31 cellular contexts compared by ENCODE assay signal in genomic region chr2:98717625-98718024, GRCh38. TPM values are rescaled to one million over a fixed set of nuclear protein-coding genes. Genes with fewer than 3 reads are reported as not detected.
A peak's percentile ranks its signal among the peaks of the same experiment; 100 is the strongest.
DNase-seq lines count a peak whose midpoint lies in the region; ATAC-seq lines count a peak whose summit lies in the region.
"Had no signal": no experiment of that assay in that cellular context is flagged by ENCODE, and none has a peak within 500 bp of the region (broad histone marks: within the 10 kb centered on the region; RNA-seq: fewer than 3 reads in every experiment).

No MANE protein-coding gene starts in this region.

- H3K4me3 Mint-ChIP-seq in activated naive CD4-positive, alpha-beta T cell treated with anti-CD3 and anti-CD28 coated beads, Interleukin-2, amount 10 ng/mL, durations not matched to agents 7 days and 5 days, result no peak overlapping the region
- no peak overlapping the region for H3K4me3 Mint-ChIP-seq in CD8-positive, alpha-beta memory T cell
- peak overlapping the region in 6 of 10 donors; percentile 30 to 69 (median 60) for H3K4me3 Mint-ChIP-seq in naive thymus-derived CD4-positive, alpha-beta T cell
- H3K4me3 Mint-ChIP-seq: activated CD8-positive, alpha-beta memory T cell treated with anti-CD3 and anti-CD28 coated beads, Interleukin-2, amount 10 ng/mL, durations not matched to agents 7 days and 5 days; dendritic cell treated with granulocyte-macrophage colony-stimulating factor and Interleukin-4, amounts not matched to agents 40 ng/mL and 50 ng/mL, for 4 days; naive B cell had no signal

- peak overlapping the region; percentile 80 for H3K27ac Mint-ChIP-seq in activated naive CD4-positive, alpha-beta T cell treated with anti-CD3 and anti-CD28 coated beads, Interleukin-2, amount 10 ng/mL, durations not matched to agents 7 days and 5 days
- peak overlapping the region in 7 of 8 donors; percentile 70 to 94 (median 84) for H3K27ac Mint-ChIP-seq in CD8-positive, alpha-beta memory T cell
- H3K27ac Mint-ChIP-seq in activated naive CD4-positive, alpha-beta T cell treated with anti-CD3 and anti-CD28 coated beads, Interleukin-2, amount 50 U/mL, for 72 hours, result peak overlapping the region; percentile 72 to 86
- peak overlapping the region in 8 of 9 donors; percentile 81 to 93 (median 90) for H3K27ac Mint-ChIP-seq in naive thymus-derived CD4-positive, alpha-beta T cell

- peaks cover 7% of the 10 kb centered on the region for H3K9me3 ChIP-seq in CD8-positive, alpha-beta memory T cell (ENCODE audit: low read length)
- H3K9me3 ChIP-seq in naive thymus-derived CD4-positive, alpha-beta T cell (ENCODE audit: control insufficient read depth in 2 of 3, low read length in 3 of 3), result peaks cover 0 to 17% (median 0%) of the 10 kb centered on the region in 3 experiments
- H3K9me3 ChIP-seq: transverse colon had no signal

- H3K36me3 Mint-ChIP-seq in activated naive CD4-positive, alpha-beta T cell treated with anti-CD3 and anti-CD28 coated beads, Interleukin-2, amount 10 ng/mL, durations not matched to agents 7 days and 5 days, result peaks cover 68% of the 10 kb centered on the region
- peaks cover 32 to 67% (median 35%) of the 10 kb centered on the region in 3 donors for H3K36me3 Mint-ChIP-seq in CD8-positive, alpha-beta memory T cell
- peaks cover 14 to 50% of the 10 kb centered on the region in 2 donors for H3K36me3 Mint-ChIP-seq in activated naive CD4-positive, alpha-beta T cell treated with anti-CD3 and anti-CD28 coated beads, Interleukin-2, amount 50 U/mL, for 72 hours
- H3K36me3 Mint-ChIP-seq in naive thymus-derived CD4-positive, alpha-beta T cell, result peaks cover 11 to 55% (median 50%) of the 10 kb centered on the region in 5 donors

- H3K36me3 ChIP-seq in CD8-positive, alpha-beta memory T cell (ENCODE audit: insufficient read depth, low read length), result peaks cover 21% of the 10 kb centered on the region
- peaks cover 4 to 36% (median 15%) of the 10 kb centered on the region in 3 experiments for H3K36me3 ChIP-seq in naive thymus-derived CD4-positive, alpha-beta T cell (ENCODE audit: control insufficient read depth in 2 of 3, insufficient read depth in 3 of 3, low read length in 3 of 3)
- H3K36me3 ChIP-seq: sigmoid colon, WERI-Rb-1 had no signal

- H3K27me3 Mint-ChIP-seq in activated naive CD4-positive, alpha-beta T cell treated with anti-CD3 and anti-CD28 coated beads, Interleukin-2, amount 10 ng/mL, durations not matched to agents 7 days and 5 days, result no peaks in the 10 kb centered on the region
- H3K27me3 Mint-ChIP-seq in CD8-positive, alpha-beta memory T cell, result no peaks in the 10 kb centered on the region
- H3K27me3 Mint-ChIP-seq in naive thymus-derived CD4-positive, alpha-beta T cell, result no peaks in the 10 kb centered on the region
- H3K27me3 Mint-ChIP-seq: activated CD8-positive, alpha-beta memory T cell treated with anti-CD3 and anti-CD28 coated beads, Interleukin-2, amount 10 ng/mL, durations not matched to agents 7 days and 5 days; dendritic cell treated with granulocyte-macrophage colony-stimulating factor and Interleukin-4, amounts not matched to agents 40 ng/mL and 50 ng/mL, for 4 days; naive B cell had no signal

- POLR2A ChIA-PET in CD8-positive, alpha-beta memory T cell (lab: Charles Lee), result interaction anchor here (0.7 kb wide), 1 partner anchor 24 kb away, joined by 5 read pairs; no protein-coding TSS in a partner anchor
- POLR2A ChIA-PET in naive thymus-derived CD4-positive, alpha-beta T cell (lab: Charles Lee), result interaction anchor here (0.9 to 28.9 kb wide), 6 partner anchors 8 to 56 kb away, joined by 3 to 604 read pairs (median 52); partner anchors contain the start of gene MGAT4A

- no peaks in the 10 kb centered on the region for H3K27me3 ChIP-seq in CD8-positive, alpha-beta memory T cell (ENCODE audit: insufficient read depth, low read length, poor library complexity, severe bottlenecking)
- H3K27me3 ChIP-seq in naive thymus-derived CD4-positive, alpha-beta T cell (ENCODE audit: control insufficient read depth in 2 of 2, insufficient read depth in 2 of 2, low read length in 2 of 2), result no peaks in the 10 kb centered on the region
- H3K27me3 ChIP-seq: BLaER1, esophagus muscularis mucosa, sigmoid colon, transverse colon had no signal

- DNase-seq in activated naive CD4-positive, alpha-beta T cell treated with anti-CD3 and anti-CD28 coated beads, Interleukin-2, amount 10 ng/mL, durations not matched to agents 7 days and 5 days, result no peak
- no peak for DNase-seq in activated naive CD4-positive, alpha-beta T cell (lab: John Stamatoyannopoulos, UW)
- no peak for DNase-seq in CD8-positive, alpha-beta memory T cell
- DNase-seq in activated naive CD4-positive, alpha-beta T cell treated with anti-CD3 and anti-CD28 coated beads, Interleukin-2, amount 50 U/mL, for 72 hours (ENCODE audit: low spot score in 2 of 2), result no peak
- DNase-seq in naive thymus-derived CD4-positive, alpha-beta T cell, result no peak
- no peak for DNase-seq in NCI-H187 treated with DMSO at 0.1 percent for 48 hours (lab: John Stamatoyannopoulos, UW)
- DNase-seq: activated CD4-positive, alpha-beta T cell treated with anti-CD3 and anti-CD28 coated beads for 48 hours; activated CD8-positive, alpha-beta memory T cell treated with anti-CD3 and anti-CD28 coated beads, Interleukin-2, amount 10 ng/mL, durations not matched to agents 7 days and 5 days; central memory CD4-positive, alpha-beta T cell; DMS79; HCEC 1CT; midbrain; MM.1S; naive B cell; NCI-H2081; NCI-H226; NCI-H526 treated with DMSO at 0.1 percent for 48 hours; occipital lobe; PC-3; psoas muscle; sigmoid colon; stimulated activated CD4-positive, alpha-beta T cell treated with anti-CD3 and anti-CD28 coated beads, Interleukin-12 subunit alpha, Interleukin-12 subunit beta, amount 100 ng/mL, for 4 hours; stimulated activated CD4-positive, alpha-beta T cell treated with anti-CD3 and anti-CD28 coated beads, Interleukin-2, amount 100 ng/mL, for 48 hours; T1000; transverse colon; WERI-Rb-1 had no signal

- peaks cover 9% of the 10 kb centered on the region for H3K9me3 Mint-ChIP-seq in activated naive CD4-positive, alpha-beta T cell treated with anti-CD3 and anti-CD28 coated beads, Interleukin-2, amount 10 ng/mL, durations not matched to agents 7 days and 5 days
- peaks cover 0 to 17% (median 6%) of the 10 kb centered on the region in 5 donors for H3K9me3 Mint-ChIP-seq in CD8-positive, alpha-beta memory T cell
- H3K9me3 Mint-ChIP-seq in activated naive CD4-positive, alpha-beta T cell treated with anti-CD3 and anti-CD28 coated beads, Interleukin-2, amount 50 U/mL, for 72 hours, result peaks cover 0 to 5% of the 10 kb centered on the region in 2 donors
- peaks cover 1 to 38% (median 8%) of the 10 kb centered on the region in 11 donors for H3K9me3 Mint-ChIP-seq in naive thymus-derived CD4-positive, alpha-beta T cell
- H3K9me3 Mint-ChIP-seq: dendritic cell treated with granulocyte-macrophage colony-stimulating factor and Interleukin-4, amounts not matched to agents 40 ng/mL and 50 ng/mL, for 4 days had no signal

- no peak overlapping the region for H3K4me3 ChIP-seq in CD8-positive, alpha-beta memory T cell (ENCODE audit: low read length)
- no peak overlapping the region for H3K4me3 ChIP-seq in naive thymus-derived CD4-positive, alpha-beta T cell (ENCODE audit: low read length)
- H3K4me3 ChIP-seq: BLaER1, esophagus muscularis mucosa, psoas muscle, sigmoid colon, transverse colon had no signal

- no peak for ATAC-seq in activated naive CD4-positive, alpha-beta T cell treated with anti-CD3 and anti-CD28 coated beads, Interleukin-2, amount 50 U/mL, for 72 hours
- ATAC-seq in naive thymus-derived CD4-positive, alpha-beta T cell, result no peak
- ATAC-seq in GM19035 (IDR thresholded peaks at IDR 0.05; ENCODE audit: unreplicated experiment), result no peak
- ATAC-seq: activated CD8-positive, alpha-beta memory T cell treated with anti-CD3 and anti-CD28 coated beads, Interleukin-2, amount 10 ng/mL, durations not matched to agents 7 days and 5 days; PC-3; psoas muscle had no signal

- peaks cover 67% of the 10 kb centered on the region for H3K4me1 ChIP-seq in CD8-positive, alpha-beta memory T cell (ENCODE audit: insufficient read depth, low read length)
- H3K4me1 ChIP-seq in naive thymus-derived CD4-positive, alpha-beta T cell (ENCODE audit: control insufficient read depth in 2 of 2, insufficient read depth in 2 of 2, low read length in 2 of 2), result peaks cover 46% of the 10 kb centered on the region in 2 donors
- H3K4me1 ChIP-seq: BLaER1, esophagus muscularis mucosa, psoas muscle had no signal

- intact Hi-C loops in naive thymus-derived CD4-positive, alpha-beta T cell (cut with micrococcal nuclease), result loop anchor here in 1 of 2 donors (1.0 kb wide), 1 partner anchor 11 kb away; no protein-coding TSS in a partner anchor

- CTCF ChIA-PET in activated naive CD4-positive, alpha-beta T cell treated with anti-CD3 and anti-CD28 coated beads, Interleukin-2, amount 10 ng/mL, durations not matched to agents 7 days and 5 days (lab: Charles Lee), result interaction anchor here (1.1 to 1.4 kb wide), 2 partner anchors 9 to 11 kb away, joined by 3 to 4 read pairs; no protein-coding TSS in a partner anchor
- CTCF ChIA-PET in CD8-positive, alpha-beta memory T cell (lab: Charles Lee), result no interaction called here
- CTCF ChIA-PET in naive thymus-derived CD4-positive, alpha-beta T cell (lab: Charles Lee), result interaction anchor here (0.9 to 1.3 kb wide), 3 partner anchors 24 to 68 kb away, joined by 3 read pairs; no protein-coding TSS in a partner anchor

- no peak overlapping the region for H3K27ac ChIP-seq in CD8-positive, alpha-beta memory T cell (ENCODE audit: low read depth, low read length)
- H3K27ac ChIP-seq in naive thymus-derived CD4-positive, alpha-beta T cell (ENCODE audit: low read depth, low read length), result peak overlapping the region; percentile 67
- H3K27ac ChIP-seq: BLaER1, esophagus muscularis mucosa, HL-60, psoas muscle, transverse colon, WERI-Rb-1 had no signal

- peaks cover 83% of the 10 kb centered on the region for H3K4me1 Mint-ChIP-seq in activated naive CD4-positive, alpha-beta T cell treated with anti-CD3 and anti-CD28 coated beads, Interleukin-2, amount 10 ng/mL, durations not matched to agents 7 days and 5 days
- H3K4me1 Mint-ChIP-seq in CD8-positive, alpha-beta memory T cell, result peaks cover 74 to 98% (median 94%) of the 10 kb centered on the region in 3 donors
- H3K4me1 Mint-ChIP-seq in naive thymus-derived CD4-positive, alpha-beta T cell, result peaks cover 47 to 93% (median 87%) of the 10 kb centered on the region in 7 donors

RNA-seq across cellular contexts. Expression of gene MGAT4A, which starts 13.3 kb away (rescaled TPM):
- 10 to 100 TPM; 65.2 to 66.8 TPM for total RNA-seq in CD8-positive, alpha-beta memory T cell
- polyA plus RNA-seq in CD8-positive, alpha-beta memory T cell, result 211 TPM
- 10 to 100 TPM; 59.1 to 95.6 TPM for total RNA-seq in activated naive CD4-positive, alpha-beta T cell treated with anti-CD3 and anti-CD28 coated beads, Interleukin-2, amount 50 U/mL, for 72 hours
- 100 to 1,000 TPM; 125 to 308 (median 240) TPM for total RNA-seq in naive thymus-derived CD4-positive, alpha-beta T cell
- polyA plus RNA-seq in naive thymus-derived CD4-positive, alpha-beta T cell, result 100 to 1,000 TPM; 262 to 349 TPM

Comparison
In these comparisons a context has a peak if more than half of its experiments do, and no peak if none do; other contexts are left out.
1. H3K4me3 Mint-ChIP-seq: peak in naive thymus-derived CD4-positive, alpha-beta T cell (6 of 10); none in activated naive CD4-positive, alpha-beta T cell treated with anti-CD3 and anti-CD28 coated beads, Interleukin-2, amount 10 ng/mL, durations not matched to agents 7 days and 5 days (single experiment) and CD8-positive, alpha-beta memory T cell (0 of 7).
2. Peak in every context shown above with its lines, with median percentiles within 50 percentile points of each other: H3K27ac Mint-ChIP-seq.